Comparison of ENCODE assay signal across 1 cellular context in the genomic region with DNA sequence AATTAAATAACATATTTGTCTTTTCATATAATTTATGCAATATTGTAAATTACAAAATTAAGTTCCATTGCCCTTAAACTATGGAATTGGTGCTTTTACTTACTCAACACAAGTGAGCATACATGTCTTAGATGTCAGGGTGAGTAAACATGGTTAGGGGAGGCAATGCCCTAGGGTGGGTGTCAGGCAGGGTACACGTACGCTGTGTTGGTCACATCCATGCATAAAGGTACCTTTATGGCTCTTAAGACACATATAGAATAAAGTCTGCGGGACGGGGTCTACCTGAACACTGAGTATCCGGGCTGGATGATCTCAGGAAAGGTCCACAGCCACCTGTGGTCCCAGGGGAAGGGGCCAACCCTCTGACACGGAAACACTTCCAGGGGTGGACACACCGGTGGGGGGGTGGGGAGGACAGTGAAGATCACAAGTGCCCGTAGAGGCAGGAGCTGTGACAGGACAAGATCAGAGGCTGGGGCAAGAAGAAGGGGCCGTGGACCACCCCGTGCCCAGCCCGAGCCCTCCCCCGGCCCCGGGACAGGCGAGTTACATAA.
TF ChIP-seq lines count a peak whose summit lies in the region.

No MANE protein-coding gene starts in this region.

TF ChIP-seq in K562, 482 proteins besides CTCF, POLR2A, EP300 and RAD21 (continued from another document):
- TF ChIP-seq, protein P1, sequence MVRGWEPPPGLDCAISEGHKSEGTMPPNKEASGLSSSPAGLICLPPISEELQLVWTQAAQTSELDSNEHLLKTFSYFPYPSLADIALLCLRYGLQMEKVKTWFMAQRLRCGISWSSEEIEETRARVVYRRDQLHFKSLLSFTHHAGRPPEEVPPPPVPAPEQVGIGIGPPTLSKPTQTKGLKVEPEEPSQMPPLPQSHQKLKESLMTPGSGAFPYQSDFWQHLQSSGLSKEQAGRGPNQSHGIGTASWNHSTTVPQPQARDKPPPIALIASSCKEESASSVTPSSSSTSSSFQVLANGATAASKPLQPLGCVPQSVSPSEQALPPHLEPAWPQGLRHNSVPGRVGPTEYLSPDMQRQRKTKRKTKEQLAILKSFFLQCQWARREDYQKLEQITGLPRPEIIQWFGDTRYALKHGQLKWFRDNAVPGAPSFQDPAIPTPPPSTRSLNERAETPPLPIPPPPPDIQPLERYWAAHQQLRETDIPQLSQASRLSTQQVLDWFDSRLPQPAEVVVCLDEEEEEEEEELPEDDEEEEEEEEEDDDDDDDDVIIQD (CRISPR knock-in tag; IDR thresholded peaks at IDR 0.05) = 0 out of 2 replicates have a peak, but pooled peaks have one; percentile 7
- TF ChIP-seq MBD2 (IDR thresholded peaks at IDR 0.05; ENCODE audit: borderline replicate concordance, low read depth) = peak; percentile 13; the same call in 1 of the 2 replicates
